In the genomic region with DNA sequence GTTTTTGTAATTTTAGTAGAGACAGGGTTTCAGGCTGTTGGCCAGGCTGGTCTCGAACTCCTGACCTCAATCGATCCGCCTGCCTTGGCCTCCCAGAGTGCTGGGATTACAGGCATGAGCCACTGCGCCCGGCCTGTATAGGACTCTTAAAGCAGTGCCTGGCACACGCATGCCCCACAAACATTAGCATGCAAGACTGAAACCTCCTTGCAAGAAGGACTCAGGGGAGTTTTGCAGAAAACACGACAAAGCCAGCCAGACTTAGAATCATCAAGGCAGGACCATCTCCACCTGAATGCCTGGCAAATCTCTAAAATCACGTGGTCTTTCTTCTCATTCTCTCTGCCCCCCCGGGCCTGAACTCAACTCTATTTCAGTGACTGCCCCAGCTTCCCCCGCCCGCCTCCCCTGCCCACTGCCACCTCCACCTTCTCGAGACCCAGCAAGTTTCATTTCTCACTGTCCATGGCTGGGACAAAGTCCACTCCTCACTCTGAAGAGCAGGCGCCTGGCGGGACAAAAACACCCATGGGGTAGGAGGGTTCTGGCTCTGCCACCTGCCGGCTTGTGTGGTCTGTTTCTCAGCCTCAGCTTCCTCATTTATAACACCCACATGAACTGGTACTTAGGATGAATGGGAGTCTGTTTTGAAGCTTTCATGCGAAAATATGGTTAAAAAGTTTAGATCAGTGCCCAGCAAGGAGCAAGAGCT, we compare ENCODE assay signal across 1 cellular context.
TF ChIP-seq lines count a peak whose summit lies in the region.

No MANE protein-coding gene starts in this region.

TF ChIP-seq in IMR-90, 13 proteins besides CTCF, POLR2A, EP300 and RAD21:
- TF ChIP-seq NFE2L2 (IDR thresholded peaks at IDR 0.05; ENCODE audit: low read depth, low read length) (no peak), RCOR1 (IDR thresholded peaks at IDR 0.05; ENCODE audit: insufficient replicate concordance, low read length) (no peak), CHD1 (IDR thresholded peaks at IDR 0.05; ENCODE audit: low read depth, low read length) (no peak), FOS (IDR thresholded peaks at IDR 0.05; ENCODE audit: low read depth, low read length) (no peak), BHLHE40 (IDR thresholded peaks at IDR 0.05; ENCODE audit: low read depth, low read length) (no peak), CEBPB (IDR thresholded peaks at IDR 0.05; ENCODE audit: low read depth, low read length) (no peak), MAFK (IDR thresholded peaks at IDR 0.05; ENCODE audit: low read depth, low read length) (no peak), SMC3 (IDR thresholded peaks at IDR 0.05; ENCODE audit: low read depth, low read length) (no peak), MAZ (IDR thresholded peaks at IDR 0.05; ENCODE audit: borderline replicate concordance, low read depth, low read length) (no peak), RFX5 (IDR thresholded peaks at IDR 0.05; ENCODE audit: low read depth, low read length) (no peak), MXI1 (IDR thresholded peaks at IDR 0.05; ENCODE audit: borderline replicate concordance, low read depth, low read length) (no peak)
- TF ChIP-seq, protein P1, sequence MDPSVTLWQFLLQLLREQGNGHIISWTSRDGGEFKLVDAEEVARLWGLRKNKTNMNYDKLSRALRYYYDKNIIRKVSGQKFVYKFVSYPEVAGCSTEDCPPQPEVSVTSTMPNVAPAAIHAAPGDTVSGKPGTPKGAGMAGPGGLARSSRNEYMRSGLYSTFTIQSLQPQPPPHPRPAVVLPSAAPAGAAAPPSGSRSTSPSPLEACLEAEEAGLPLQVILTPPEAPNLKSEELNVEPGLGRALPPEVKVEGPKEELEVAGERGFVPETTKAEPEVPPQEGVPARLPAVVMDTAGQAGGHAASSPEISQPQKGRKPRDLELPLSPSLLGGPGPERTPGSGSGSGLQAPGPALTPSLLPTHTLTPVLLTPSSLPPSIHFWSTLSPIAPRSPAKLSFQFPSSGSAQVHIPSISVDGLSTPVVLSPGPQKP (IDR thresholded peaks at IDR 0.05; ENCODE audit: borderline replicate concordance, low read depth, low read length): no peak
- TF ChIP-seq, protein P2, sequence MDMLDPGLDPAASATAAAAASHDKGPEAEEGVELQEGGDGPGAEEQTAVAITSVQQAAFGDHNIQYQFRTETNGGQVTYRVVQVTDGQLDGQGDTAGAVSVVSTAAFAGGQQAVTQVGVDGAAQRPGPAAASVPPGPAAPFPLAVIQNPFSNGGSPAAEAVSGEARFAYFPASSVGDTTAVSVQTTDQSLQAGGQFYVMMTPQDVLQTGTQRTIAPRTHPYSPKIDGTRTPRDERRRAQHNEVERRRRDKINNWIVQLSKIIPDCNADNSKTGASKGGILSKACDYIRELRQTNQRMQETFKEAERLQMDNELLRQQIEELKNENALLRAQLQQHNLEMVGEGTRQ (IDR thresholded peaks at IDR 0.05; ENCODE audit: low read depth, low read length): no peak
